Comparison of ENCODE assay signal across 1 cellular context in the genomic region with DNA sequence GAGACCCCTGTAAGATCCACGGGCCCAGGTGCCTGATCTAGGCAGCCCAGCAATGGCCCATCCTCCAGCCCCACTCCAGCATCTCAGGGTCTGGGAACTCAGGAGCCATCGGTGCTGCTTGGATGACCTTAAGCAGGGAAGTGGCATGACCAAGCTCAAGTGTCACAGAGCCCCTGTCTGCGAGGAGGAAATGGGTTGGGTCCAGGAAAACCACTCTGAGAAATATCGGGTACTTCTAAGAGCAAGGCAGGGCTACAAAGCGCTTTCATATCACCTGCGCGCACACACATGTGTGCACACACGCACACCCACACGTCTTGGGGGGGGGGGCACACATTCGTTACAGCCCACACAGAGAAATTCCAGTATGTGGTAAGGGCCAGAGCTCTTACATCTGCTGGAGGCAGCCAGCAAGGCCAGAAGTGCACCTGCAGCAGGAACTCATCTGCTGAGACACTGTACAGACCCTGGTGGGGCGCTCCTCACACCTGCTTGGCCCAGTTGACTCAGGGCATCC.
TF ChIP-seq lines count a peak whose summit lies in the region.

No MANE protein-coding gene starts in this region.

TF ChIP-seq in WTC11, 78 proteins besides CTCF, POLR2A, EP300 and RAD21 (continued from another document):
- TF ChIP-seq, protein P1, sequence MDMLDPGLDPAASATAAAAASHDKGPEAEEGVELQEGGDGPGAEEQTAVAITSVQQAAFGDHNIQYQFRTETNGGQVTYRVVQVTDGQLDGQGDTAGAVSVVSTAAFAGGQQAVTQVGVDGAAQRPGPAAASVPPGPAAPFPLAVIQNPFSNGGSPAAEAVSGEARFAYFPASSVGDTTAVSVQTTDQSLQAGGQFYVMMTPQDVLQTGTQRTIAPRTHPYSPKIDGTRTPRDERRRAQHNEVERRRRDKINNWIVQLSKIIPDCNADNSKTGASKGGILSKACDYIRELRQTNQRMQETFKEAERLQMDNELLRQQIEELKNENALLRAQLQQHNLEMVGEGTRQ (CRISPR knock-in tag; IDR thresholded peaks at IDR 0.05), result no peak
- TF ChIP-seq FOXK1 (CRISPR knock-in tag; IDR thresholded peaks at IDR 0.05), result no peak
